Comparison of ENCODE assay signal across 8 cellular contexts in the genomic region with DNA sequence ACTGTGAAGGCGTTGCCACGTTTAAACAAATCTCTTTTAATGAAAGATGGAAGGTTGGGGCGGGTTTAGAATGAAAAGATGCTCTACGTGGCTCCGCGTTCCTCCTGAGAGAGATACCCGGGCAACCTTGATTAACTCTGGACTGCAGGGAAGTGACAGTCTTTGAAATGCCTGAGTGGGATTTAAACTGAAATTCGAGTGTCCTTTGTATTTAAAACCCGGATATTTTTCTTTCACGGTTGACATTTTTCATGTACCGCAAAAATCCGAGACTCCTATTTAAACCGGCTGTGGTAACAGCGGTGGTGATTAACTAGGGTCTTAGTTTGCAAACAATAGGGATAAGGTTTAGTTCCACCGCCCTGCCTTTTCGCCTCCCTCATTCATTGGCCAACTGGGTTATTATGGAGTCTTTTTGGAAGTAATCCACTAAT. TPM values are rescaled to one million over a fixed set of nuclear protein-coding genes. Genes with fewer than 3 reads are reported as not detected.
DNase-seq lines count a peak whose midpoint lies in the region; ATAC-seq and TF ChIP-seq lines count a peak whose summit lies in the region.

No MANE protein-coding gene starts in this region.

- H3K4me1 ChIP-seq in SK-N-SH (ENCODE audit: control insufficient read depth in 1 of 2, insufficient read depth in 2 of 2, low read depth in 1 of 2, low read length in 1 of 2) (peaks cover 8 to 16% of the 10 kb centered on the region in 2 experiments; a peak in 3 of 4 replicates), esophagus muscularis mucosa (peaks cover 6 to 24% (median 22%) of the 10 kb centered on the region in 4 donors)

- POLR2A ChIA-PET in SK-N-SH (lab: Yijun Ruan, JAX) = no interaction called here

- no peaks in the 10 kb centered on the region for H3K27me3 Mint-ChIP-seq in natural killer cell treated with Interleukin-12 subunit alpha and Interleukin-12 subunit beta and Interleukin-15 and Interleukin-18, amount 100 ng/mL, for 72 hours

- peak overlapping the region; percentile 96 for H3K4me3 Mint-ChIP-seq in natural killer cell treated with Interleukin-12 subunit alpha and Interleukin-12 subunit beta and Interleukin-15 and Interleukin-18, amount 100 ng/mL, for 72 hours

- H3K9me3 ChIP-seq in SK-N-SH (no peaks in the 10 kb centered on the region), esophagus muscularis mucosa (no peaks in the 10 kb centered on the region)

- H3K27ac ChIP-seq in SK-N-SH (ENCODE audit: low read depth in 2 of 2, low read length in 1 of 2) (peak overlapping the region; percentile 80 to 82), esophagus muscularis mucosa (replicated peaks in 1 of 4) (peak overlapping the region; percentile 77 to 89 (median 81))

- no peaks in the 10 kb centered on the region for H3K9me3 Mint-ChIP-seq in natural killer cell treated with Interleukin-12 subunit alpha and Interleukin-12 subunit beta and Interleukin-15 and Interleukin-18, amount 100 ng/mL, for 72 hours

- DNase-seq in AG09309 (ENCODE audit: low read depth) = no peak
- peak; percentile 40 for DNase-seq in HuH-7.5 (ENCODE audit: low spot score)
- DNase-seq in SK-N-SH = peak; percentile 39
- no peak for DNase-seq in esophagus muscularis mucosa (ENCODE audit: extremely low spot score)
- DNase-seq in natural killer cell treated with Interleukin-12 subunit alpha and Interleukin-12 subunit beta and Interleukin-15 and Interleukin-18, amount 100 ng/mL, for 72 hours (ENCODE audit: low spot score) = no peak
- no peak for DNase-seq in MV-4-11 (lab: John Stamatoyannopoulos, UW)
- DNase-seq in NCI-H1048 (lab: John Stamatoyannopoulos, UW) = no peak

- H3K4me2 ChIP-seq in SK-N-SH = peak overlapping the region; percentile 75

- H3K4me3 ChIP-seq in AG09309 (ENCODE audit: control insufficient read depth, low read depth, low read length) (peak overlapping the region; percentile 93), SK-N-SH (ENCODE audit: low read depth in 2 of 2, low read length in 1 of 2) (peak overlapping the region; percentile 96 to 99), esophagus muscularis mucosa (peak overlapping the region; percentile 72 to 87 (median 76))

- H3K4me1 Mint-ChIP-seq in natural killer cell treated with Interleukin-12 subunit alpha and Interleukin-12 subunit beta and Interleukin-15 and Interleukin-18, amount 100 ng/mL, for 72 hours (ENCODE audit: low read depth in 2 of 2) = peaks cover 22 to 25% of the 10 kb centered on the region in 2 donors

- H3K27ac Mint-ChIP-seq in natural killer cell treated with Interleukin-12 subunit alpha and Interleukin-12 subunit beta and Interleukin-15 and Interleukin-18, amount 100 ng/mL, for 72 hours = peak overlapping the region; percentile 95 to 96

- peaks cover 10% of the 10 kb centered on the region for H3K36me3 Mint-ChIP-seq in natural killer cell treated with Interleukin-12 subunit alpha and Interleukin-12 subunit beta and Interleukin-15 and Interleukin-18, amount 100 ng/mL, for 72 hours

- peaks cover 57% of the 10 kb centered on the region for H3K79me2 ChIP-seq in SK-N-SH (ENCODE audit: insufficient read depth)

- peaks cover 4 to 13% of the 10 kb centered on the region in 2 experiments for H3K36me3 ChIP-seq in SK-N-SH (replicated peaks in 1 of 2; ENCODE audit: control insufficient read depth in 1 of 2, insufficient read depth in 2 of 2, low read length in 1 of 2)
- no peaks in the 10 kb centered on the region for H3K36me3 ChIP-seq in esophagus muscularis mucosa

- H3K27me3 ChIP-seq in SK-N-SH (ENCODE audit: insufficient read depth) = no peaks in the 10 kb centered on the region
- no peaks in the 10 kb centered on the region for H3K27me3 ChIP-seq in esophagus muscularis mucosa

- TF ChIP-seq CTCF in AG09309 (IDR thresholded peaks at IDR 0.05; ENCODE audit: control insufficient read depth, insufficient read depth, low read depth, low read length, missing control alignments) (no peak), SK-N-SH (IDR thresholded peaks at IDR 0.05) (no peak), esophagus muscularis mucosa (IDR thresholded peaks at IDR 0.05) (no peak)

- peak overlapping the region; percentile 87 for H3K9ac ChIP-seq in SK-N-SH

- H2AFZ ChIP-seq in SK-N-SH (ENCODE audit: low read depth) = peak overlapping the region; percentile 91

- peaks cover 27% of the 10 kb centered on the region; the same call in 1 of the 2 replicates for H4K20me1 ChIP-seq in SK-N-SH (ENCODE audit: insufficient read depth)

- intact Hi-C loops in esophagus muscularis mucosa (cut with DNase I) = no loop called here

- no peak for TF ChIP-seq POLR2A in esophagus muscularis mucosa (IDR thresholded peaks at IDR 0.05; ENCODE audit: low read depth)

- TF ChIP-seq RAD21 in SK-N-SH (IDR thresholded peaks at IDR 0.05; ENCODE audit: low read length) = no peak

- H3F3A ChIP-seq in SK-N-SH (replicated peaks; ENCODE audit: insufficient read depth) = peaks cover 6% of the 10 kb centered on the region

- WGBS in SK-N-SH (ENCODE audit: low lambda C conversion rate) = under 1% methylated on average over 16 of the region's 16 CpGs
- under 1% methylated on average over 16 of the region's 16 CpGs for WGBS in esophagus muscularis mucosa

- ATAC-seq in GM18909 (IDR thresholded peaks at IDR 0.05; ENCODE audit: poor library complexity, unreplicated experiment) = peak; percentile 27
- no peak for ATAC-seq in natural killer cell treated with Interleukin-12 subunit alpha and Interleukin-12 subunit beta and Interleukin-15 and Interleukin-18, amount 100 ng/mL, for 72 hours

- TF ChIP-seq EP300 in SK-N-SH (IDR thresholded peaks at IDR 0.05; ENCODE audit: borderline replicate concordance in 1 of 2, low read depth in 1 of 2, low read length in 1 of 2) (no peak), esophagus muscularis mucosa (IDR thresholded peaks at IDR 0.05) (no peak)

- CTCF ChIA-PET in SK-N-SH (lab: Yijun Ruan, JAX) = interaction anchor here (0.8 kb wide), 1 partner anchor 38 kb away, joined by 3 read pairs; no protein-coding TSS in a partner anchor

- H3K9me2 ChIP-seq in SK-N-SH = no peaks in the 10 kb centered on the region

TF ChIP-seq in SK-N-SH, 30 proteins besides CTCF, POLR2A, EP300 and RAD21:
- TF ChIP-seq FOXJ3 (CRISPR knock-in tag; IDR thresholded peaks at IDR 0.05) (no peak), SIN3A (IDR thresholded peaks at IDR 0.05; ENCODE audit: borderline replicate concordance, low read depth, low read length) (peak; percentile 53; the same call in 1 of the 2 replicates)

RNA-seq across cellular contexts. Expression of gene G2E3, which starts 0.7 kb away (rescaled TPM):
- 2.9 and 5.6 TPM in 2 replicates for polyA plus RNA-seq in SK-N-SH (2012; rRNA removed)
- polyA plus RNA-seq in SK-N-SH (2012; cell fraction: cytosol; rRNA removed) = 4.7 and 5.2 TPM in 2 replicates
- polyA plus RNA-seq in SK-N-SH (2012; cell fraction: nucleus; rRNA removed) = 3.8 and 9.1 TPM in 2 replicates
- 1 to 10 TPM; 6.7 to 10.0 (median 8.9) TPM for total RNA-seq in esophagus muscularis mucosa
- 10 to 100 TPM; 25.4 to 30.3 TPM for total RNA-seq in natural killer cell treated with Interleukin-12 subunit alpha and Interleukin-12 subunit beta and Interleukin-15 and Interleukin-18, amount 100 ng/mL, for 72 hours

Comparison
In these comparisons a context has a peak if more than half of its experiments do, and no peak if none do; other contexts are left out.
1. DNase-seq: peak in HuH-7.5 (single experiment) and SK-N-SH (single experiment); none in AG09309 (single experiment), esophagus muscularis mucosa (single experiment), natural killer cell treated with Interleukin-12 subunit alpha and Interleukin-12 subunit beta and Interleukin-15 and Interleukin-18, amount 100 ng/mL, for 72 hours (single experiment), MV-4-11 (single experiment) and NCI-H1048 (single experiment).
2. Peak in every context shown above with its lines, with median percentiles within 50 percentile points of each other: H3K4me3 ChIP-seq.